In the genomic region with DNA sequence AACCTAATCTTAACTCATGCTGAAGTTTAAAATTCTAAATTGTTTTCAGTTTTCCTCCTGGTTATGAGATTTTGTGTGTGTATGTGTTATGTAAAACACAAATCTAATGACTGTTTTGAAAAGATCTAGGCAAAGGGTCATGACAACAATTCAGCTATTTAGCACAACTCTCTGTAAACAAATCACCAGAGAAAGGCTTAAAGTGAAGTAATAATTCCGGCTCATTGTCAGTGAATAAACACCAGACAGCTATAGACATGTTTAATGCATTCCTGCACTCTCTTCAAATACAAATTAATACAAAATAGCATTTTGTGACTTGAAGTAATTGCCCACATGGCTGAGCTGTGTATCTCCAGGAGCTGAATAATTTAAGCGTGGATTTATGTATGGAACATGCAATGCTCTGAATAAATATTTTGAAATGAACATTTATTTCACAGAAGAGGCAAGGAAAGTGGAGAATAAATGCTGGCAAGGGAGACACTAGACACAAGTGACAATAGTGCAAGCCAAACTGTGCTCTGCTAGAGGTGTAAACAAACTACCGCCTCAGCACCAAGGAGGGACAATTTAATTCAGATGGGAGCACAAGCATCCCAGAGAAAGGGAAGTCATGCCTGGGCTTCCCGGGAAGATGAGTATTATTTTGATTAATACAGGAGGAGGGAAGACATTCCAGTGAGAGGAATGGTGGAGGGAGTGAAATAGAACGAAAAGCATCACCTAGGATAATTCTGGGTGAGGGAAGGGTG, we compare ENCODE assay signal across 1 cellular context.
A peak's percentile ranks its signal among the peaks of the same experiment; 100 is the strongest.
TF ChIP-seq lines count a peak whose summit lies in the region.

No MANE protein-coding gene starts in this region.

TF ChIP-seq in HepG2, 621 proteins besides CTCF, POLR2A, EP300 and RAD21 (continued from another document and continues in another):
- TF ChIP-seq, protein P1, sequence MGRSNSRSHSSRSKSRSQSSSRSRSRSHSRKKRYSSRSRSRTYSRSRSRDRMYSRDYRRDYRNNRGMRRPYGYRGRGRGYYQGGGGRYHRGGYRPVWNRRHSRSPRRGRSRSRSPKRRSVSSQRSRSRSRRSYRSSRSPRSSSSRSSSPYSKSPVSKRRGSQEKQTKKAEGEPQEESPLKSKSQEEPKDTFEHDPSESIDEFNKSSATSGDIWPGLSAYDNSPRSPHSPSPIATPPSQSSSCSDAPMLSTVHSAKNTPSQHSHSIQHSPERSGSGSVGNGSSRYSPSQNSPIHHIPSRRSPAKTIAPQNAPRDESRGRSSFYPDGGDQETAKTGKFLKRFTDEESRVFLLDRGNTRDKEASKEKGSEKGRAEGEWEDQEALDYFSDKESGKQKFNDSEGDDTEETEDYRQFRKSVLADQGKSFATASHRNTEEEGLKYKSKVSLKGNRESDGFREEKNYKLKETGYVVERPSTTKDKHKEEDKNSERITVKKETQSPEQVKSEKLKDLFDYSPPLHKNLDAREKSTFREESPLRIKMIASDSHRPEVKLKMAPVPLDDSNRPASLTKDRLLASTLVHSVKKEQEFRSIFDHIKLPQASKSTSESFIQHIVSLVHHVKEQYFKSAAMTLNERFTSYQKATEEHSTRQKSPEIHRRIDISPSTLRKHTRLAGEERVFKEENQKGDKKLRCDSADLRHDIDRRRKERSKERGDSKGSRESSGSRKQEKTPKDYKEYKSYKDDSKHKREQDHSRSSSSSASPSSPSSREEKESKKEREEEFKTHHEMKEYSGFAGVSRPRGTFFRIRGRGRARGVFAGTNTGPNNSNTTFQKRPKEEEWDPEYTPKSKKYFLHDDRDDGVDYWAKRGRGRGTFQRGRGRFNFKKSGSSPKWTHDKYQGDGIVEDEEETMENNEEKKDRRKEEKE (IDR thresholded peaks at IDR 0.05) = no peak
- TF ChIP-seq CEBPB (IDR thresholded peaks at IDR 0.05; ENCODE audit: borderline replicate concordance, low read depth, low read length) = peak; percentile 15; the same call in 1 of the 2 replicates
- TF ChIP-seq, protein P2, sequence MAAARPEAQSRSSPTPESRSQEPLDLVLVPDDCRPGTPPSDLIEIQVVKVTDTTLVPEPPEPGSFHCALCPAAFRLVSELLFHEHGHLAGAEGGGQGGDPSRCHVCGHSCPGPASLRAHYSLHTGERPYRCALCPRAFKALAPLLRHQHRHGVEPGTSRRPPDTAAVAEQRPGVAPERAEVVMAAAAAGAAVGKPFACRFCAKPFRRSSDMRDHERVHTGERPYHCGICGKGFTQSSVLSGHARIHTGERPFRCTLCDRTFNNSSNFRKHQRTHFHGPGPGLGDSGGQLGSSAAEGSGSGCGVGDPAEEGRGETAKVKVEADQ (CRISPR knock-in tag; IDR thresholded peaks at IDR 0.05; ENCODE audit: borderline replicate concordance) = no peak
- TF ChIP-seq ZNF891 (CRISPR knock-in tag; IDR thresholded peaks at IDR 0.05) = no peak
- TF ChIP-seq GFI1 (CRISPR knock-in tag; IDR thresholded peaks at IDR 0.05; ENCODE audit: borderline replicate concordance) = no peak
- no peak for TF ChIP-seq SP1 (IDR thresholded peaks at IDR 0.05)
- no peak for TF ChIP-seq SP1 (CRISPR knock-in tag; IDR thresholded peaks at IDR 0.05)
- no peak for TF ChIP-seq HNRNPK (IDR thresholded peaks at IDR 0.05; ENCODE audit: low read depth, low read length, poor library complexity, severe bottlenecking)
- no peak for TF ChIP-seq YEATS2 (CRISPR knock-in tag; IDR thresholded peaks at IDR 0.05; ENCODE audit: borderline replicate concordance)
- TF ChIP-seq ZKSCAN5 (CRISPR knock-in tag; IDR thresholded peaks at IDR 0.05) = no peak
- no peak for TF ChIP-seq SRSF9 (IDR thresholded peaks at IDR 0.05; ENCODE audit: borderline replicate concordance, insufficient read depth, low read depth, low read length, poor library complexity, severe bottlenecking)
- no peak for TF ChIP-seq CBX1 (IDR thresholded peaks at IDR 0.05; ENCODE audit: low read depth)
- no peak for TF ChIP-seq MTA1 (CRISPR knock-in tag; IDR thresholded peaks at IDR 0.05; ENCODE audit: borderline replicate concordance)
- no peak for TF ChIP-seq SMARCC2 (IDR thresholded peaks at IDR 0.05)
- no peak for TF ChIP-seq XBP1 (CRISPR knock-in tag; IDR thresholded peaks at IDR 0.05)
- no peak for TF ChIP-seq ZNF749 (CRISPR knock-in tag; IDR thresholded peaks at IDR 0.05; ENCODE audit: borderline replicate concordance)
- TF ChIP-seq ZSCAN12 (CRISPR knock-in tag; IDR thresholded peaks at IDR 0.05) = no peak
- no peak for TF ChIP-seq HNRNPUL1 (IDR thresholded peaks at IDR 0.05; ENCODE audit: low read depth, low read length)
- TF ChIP-seq ZNF773 (CRISPR knock-in tag; IDR thresholded peaks at IDR 0.05; ENCODE audit: borderline replicate concordance) = no peak
- TF ChIP-seq RELA (CRISPR knock-in tag; IDR thresholded peaks at IDR 0.05) = no peak
- peak; percentile 60 for TF ChIP-seq NCOA2 (CRISPR knock-in tag; IDR thresholded peaks at IDR 0.05)
- TF ChIP-seq HDAC2 (CRISPR knock-in tag; IDR thresholded peaks at IDR 0.05) = 0 out of 2 replicates have a peak, but pooled peaks have one; percentile 20
- peak; percentile 34; the same call in 1 of the 2 replicates for TF ChIP-seq HHEX (CRISPR knock-in tag; IDR thresholded peaks at IDR 0.05)
- TF ChIP-seq, protein P3, sequence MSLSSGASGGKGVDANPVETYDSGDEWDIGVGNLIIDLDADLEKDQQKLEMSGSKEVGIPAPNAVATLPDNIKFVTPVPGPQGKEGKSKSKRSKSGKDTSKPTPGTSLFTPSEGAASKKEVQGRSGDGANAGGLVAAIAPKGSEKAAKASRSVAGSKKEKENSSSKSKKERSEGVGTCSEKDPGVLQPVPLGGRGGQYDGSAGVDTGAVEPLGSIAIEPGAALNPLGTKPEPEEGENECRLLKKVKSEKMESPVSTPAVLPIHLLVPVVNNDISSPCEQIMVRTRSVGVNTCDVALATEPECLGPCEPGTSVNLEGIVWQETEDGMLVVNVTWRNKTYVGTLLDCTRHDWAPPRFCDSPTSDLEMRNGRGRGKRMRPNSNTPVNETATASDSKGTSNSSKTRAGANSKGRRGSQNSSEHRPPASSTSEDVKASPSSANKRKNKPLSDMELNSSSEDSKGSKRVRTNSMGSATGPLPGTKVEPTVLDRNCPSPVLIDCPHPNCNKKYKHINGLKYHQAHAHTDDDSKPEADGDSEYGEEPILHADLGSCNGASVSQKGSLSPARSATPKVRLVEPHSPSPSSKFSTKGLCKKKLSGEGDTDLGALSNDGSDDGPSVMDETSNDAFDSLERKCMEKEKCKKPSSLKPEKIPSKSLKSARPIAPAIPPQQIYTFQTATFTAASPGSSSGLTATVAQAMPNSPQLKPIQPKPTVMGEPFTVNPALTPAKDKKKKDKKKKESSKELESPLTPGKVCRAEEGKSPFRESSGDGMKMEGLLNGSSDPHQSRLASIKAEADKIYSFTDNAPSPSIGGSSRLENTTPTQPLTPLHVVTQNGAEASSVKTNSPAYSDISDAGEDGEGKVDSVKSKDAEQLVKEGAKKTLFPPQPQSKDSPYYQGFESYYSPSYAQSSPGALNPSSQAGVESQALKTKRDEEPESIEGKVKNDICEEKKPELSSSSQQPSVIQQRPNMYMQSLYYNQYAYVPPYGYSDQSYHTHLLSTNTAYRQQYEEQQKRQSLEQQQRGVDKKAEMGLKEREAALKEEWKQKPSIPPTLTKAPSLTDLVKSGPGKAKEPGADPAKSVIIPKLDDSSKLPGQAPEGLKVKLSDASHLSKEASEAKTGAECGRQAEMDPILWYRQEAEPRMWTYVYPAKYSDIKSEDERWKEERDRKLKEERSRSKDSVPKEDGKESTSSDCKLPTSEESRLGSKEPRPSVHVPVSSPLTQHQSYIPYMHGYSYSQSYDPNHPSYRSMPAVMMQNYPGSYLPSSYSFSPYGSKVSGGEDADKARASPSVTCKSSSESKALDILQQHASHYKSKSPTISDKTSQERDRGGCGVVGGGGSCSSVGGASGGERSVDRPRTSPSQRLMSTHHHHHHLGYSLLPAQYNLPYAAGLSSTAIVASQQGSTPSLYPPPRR (CRISPR knock-in tag; IDR thresholded peaks at IDR 0.05; ENCODE audit: borderline replicate concordance) = no peak
- no peak for TF ChIP-seq ZMAT3 (CRISPR knock-in tag; conservative IDR thresholded peaks at IDR 0.05)
- TF ChIP-seq HMG20A (CRISPR knock-in tag; IDR thresholded peaks at IDR 0.05; ENCODE audit: borderline replicate concordance) = peak; percentile 18; the same call in 1 of the 2 replicates
- TF ChIP-seq DMAP1 (CRISPR knock-in tag; IDR thresholded peaks at IDR 0.05) = no peak
- no peak for TF ChIP-seq ZFP41 (CRISPR knock-in tag; IDR thresholded peaks at IDR 0.05; ENCODE audit: borderline replicate concordance)
- TF ChIP-seq ZNF557 (CRISPR knock-in tag; IDR thresholded peaks at IDR 0.05) = no peak
- TF ChIP-seq ZNF264 (CRISPR knock-in tag; IDR thresholded peaks at IDR 0.05) = no peak
- no peak for TF ChIP-seq SNAI1 (CRISPR knock-in tag; IDR thresholded peaks at IDR 0.05; ENCODE audit: borderline replicate concordance)
- TF ChIP-seq, protein P4, sequence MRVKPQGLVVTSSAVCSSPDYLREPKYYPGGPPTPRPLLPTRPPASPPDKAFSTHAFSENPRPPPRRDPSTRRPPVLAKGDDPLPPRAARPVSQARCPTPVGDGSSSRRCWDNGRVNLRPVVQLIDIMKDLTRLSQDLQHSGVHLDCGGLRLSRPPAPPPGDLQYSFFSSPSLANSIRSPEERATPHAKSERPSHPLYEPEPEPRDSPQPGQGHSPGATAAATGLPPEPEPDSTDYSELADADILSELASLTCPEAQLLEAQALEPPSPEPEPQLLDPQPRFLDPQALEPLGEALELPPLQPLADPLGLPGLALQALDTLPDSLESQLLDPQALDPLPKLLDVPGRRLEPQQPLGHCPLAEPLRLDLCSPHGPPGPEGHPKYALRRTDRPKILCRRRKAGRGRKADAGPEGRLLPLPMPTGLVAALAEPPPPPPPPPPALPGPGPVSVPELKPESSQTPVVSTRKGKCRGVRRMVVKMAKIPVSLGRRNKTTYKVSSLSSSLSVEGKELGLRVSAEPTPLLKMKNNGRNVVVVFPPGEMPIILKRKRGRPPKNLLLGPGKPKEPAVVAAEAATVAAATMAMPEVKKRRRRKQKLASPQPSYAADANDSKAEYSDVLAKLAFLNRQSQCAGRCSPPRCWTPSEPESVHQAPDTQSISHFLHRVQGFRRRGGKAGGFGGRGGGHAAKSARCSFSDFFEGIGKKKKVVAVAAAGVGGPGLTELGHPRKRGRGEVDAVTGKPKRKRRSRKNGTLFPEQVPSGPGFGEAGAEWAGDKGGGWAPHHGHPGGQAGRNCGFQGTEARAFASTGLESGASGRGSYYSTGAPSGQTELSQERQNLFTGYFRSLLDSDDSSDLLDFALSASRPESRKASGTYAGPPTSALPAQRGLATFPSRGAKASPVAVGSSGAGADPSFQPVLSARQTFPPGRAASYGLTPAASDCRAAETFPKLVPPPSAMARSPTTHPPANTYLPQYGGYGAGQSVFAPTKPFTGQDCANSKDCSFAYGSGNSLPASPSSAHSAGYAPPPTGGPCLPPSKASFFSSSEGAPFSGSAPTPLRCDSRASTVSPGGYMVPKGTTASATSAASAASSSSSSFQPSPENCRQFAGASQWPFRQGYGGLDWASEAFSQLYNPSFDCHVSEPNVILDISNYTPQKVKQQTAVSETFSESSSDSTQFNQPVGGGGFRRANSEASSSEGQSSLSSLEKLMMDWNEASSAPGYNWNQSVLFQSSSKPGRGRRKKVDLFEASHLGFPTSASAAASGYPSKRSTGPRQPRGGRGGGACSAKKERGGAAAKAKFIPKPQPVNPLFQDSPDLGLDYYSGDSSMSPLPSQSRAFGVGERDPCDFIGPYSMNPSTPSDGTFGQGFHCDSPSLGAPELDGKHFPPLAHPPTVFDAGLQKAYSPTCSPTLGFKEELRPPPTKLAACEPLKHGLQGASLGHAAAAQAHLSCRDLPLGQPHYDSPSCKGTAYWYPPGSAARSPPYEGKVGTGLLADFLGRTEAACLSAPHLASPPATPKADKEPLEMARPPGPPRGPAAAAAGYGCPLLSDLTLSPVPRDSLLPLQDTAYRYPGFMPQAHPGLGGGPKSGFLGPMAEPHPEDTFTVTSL (CRISPR knock-in tag; IDR thresholded peaks at IDR 0.05; ENCODE audit: borderline replicate concordance) = peak; percentile 47; the same call in 1 of the 2 replicates
- TF ChIP-seq ZNF674 (CRISPR knock-in tag; IDR thresholded peaks at IDR 0.05; ENCODE audit: low read depth) = no peak
- TF ChIP-seq ZNF567 (CRISPR knock-in tag; IDR thresholded peaks at IDR 0.05; ENCODE audit: borderline replicate concordance) = no peak
- 0 out of 2 replicates have a peak, but pooled peaks have one; percentile 43 for TF ChIP-seq ZNF792 (CRISPR knock-in tag; IDR thresholded peaks at IDR 0.05)
- TF ChIP-seq, protein P5, sequence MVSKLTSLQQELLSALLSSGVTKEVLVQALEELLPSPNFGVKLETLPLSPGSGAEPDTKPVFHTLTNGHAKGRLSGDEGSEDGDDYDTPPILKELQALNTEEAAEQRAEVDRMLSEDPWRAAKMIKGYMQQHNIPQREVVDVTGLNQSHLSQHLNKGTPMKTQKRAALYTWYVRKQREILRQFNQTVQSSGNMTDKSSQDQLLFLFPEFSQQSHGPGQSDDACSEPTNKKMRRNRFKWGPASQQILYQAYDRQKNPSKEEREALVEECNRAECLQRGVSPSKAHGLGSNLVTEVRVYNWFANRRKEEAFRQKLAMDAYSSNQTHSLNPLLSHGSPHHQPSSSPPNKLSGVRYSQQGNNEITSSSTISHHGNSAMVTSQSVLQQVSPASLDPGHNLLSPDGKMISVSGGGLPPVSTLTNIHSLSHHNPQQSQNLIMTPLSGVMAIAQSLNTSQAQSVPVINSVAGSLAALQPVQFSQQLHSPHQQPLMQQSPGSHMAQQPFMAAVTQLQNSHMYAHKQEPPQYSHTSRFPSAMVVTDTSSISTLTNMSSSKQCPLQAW (CRISPR knock-in tag; IDR thresholded peaks at IDR 0.05) = no peak
- TF ChIP-seq ZMYM3 (CRISPR knock-in tag; IDR thresholded peaks at IDR 0.05) = no peak
- TF ChIP-seq ATRX (CRISPR knock-in tag; IDR thresholded peaks at IDR 0.05; ENCODE audit: borderline replicate concordance) = no peak
- no peak for TF ChIP-seq ZNF598 (CRISPR knock-in tag; IDR thresholded peaks at IDR 0.05; ENCODE audit: borderline replicate concordance)
- TF ChIP-seq, protein P6, sequence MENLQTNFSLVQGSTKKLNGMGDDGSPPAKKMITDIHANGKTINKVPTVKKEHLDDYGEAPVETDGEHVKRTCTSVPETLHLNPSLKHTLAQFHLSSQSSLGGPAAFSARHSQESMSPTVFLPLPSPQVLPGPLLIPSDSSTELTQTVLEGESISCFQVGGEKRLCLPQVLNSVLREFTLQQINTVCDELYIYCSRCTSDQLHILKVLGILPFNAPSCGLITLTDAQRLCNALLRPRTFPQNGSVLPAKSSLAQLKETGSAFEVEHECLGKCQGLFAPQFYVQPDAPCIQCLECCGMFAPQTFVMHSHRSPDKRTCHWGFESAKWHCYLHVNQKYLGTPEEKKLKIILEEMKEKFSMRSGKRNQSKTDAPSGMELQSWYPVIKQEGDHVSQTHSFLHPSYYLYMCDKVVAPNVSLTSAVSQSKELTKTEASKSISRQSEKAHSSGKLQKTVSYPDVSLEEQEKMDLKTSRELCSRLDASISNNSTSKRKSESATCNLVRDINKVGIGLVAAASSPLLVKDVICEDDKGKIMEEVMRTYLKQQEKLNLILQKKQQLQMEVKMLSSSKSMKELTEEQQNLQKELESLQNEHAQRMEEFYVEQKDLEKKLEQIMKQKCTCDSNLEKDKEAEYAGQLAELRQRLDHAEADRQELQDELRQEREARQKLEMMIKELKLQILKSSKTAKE (CRISPR knock-in tag; IDR thresholded peaks at IDR 0.05; ENCODE audit: borderline replicate concordance) = no peak
- no peak for TF ChIP-seq HNF4A (CRISPR knock-in tag; IDR thresholded peaks at IDR 0.05)
- TF ChIP-seq SOX5 (CRISPR knock-in tag; IDR thresholded peaks at IDR 0.05; ENCODE audit: borderline replicate concordance) = peak; percentile 61; the same call in 1 of the 2 replicates
- no peak for TF ChIP-seq ZMYM4 (CRISPR knock-in tag; IDR thresholded peaks at IDR 0.05)
- no peak for TF ChIP-seq ZSCAN25 (CRISPR knock-in tag; IDR thresholded peaks at IDR 0.05)
- TF ChIP-seq NR2F6 (IDR thresholded peaks at IDR 0.05) = no peak
- 0 out of 2 replicates have a peak, but pooled peaks have one; percentile 6 for TF ChIP-seq NR2F6 (CRISPR knock-in tag; IDR thresholded peaks at IDR 0.05)
- TF ChIP-seq ZNF562 (CRISPR knock-in tag; IDR thresholded peaks at IDR 0.05; ENCODE audit: borderline replicate concordance) = no peak
- TF ChIP-seq CENPX (CRISPR knock-in tag; IDR thresholded peaks at IDR 0.05) = no peak
